Comparison of ENCODE assay signal across 25 cellular contexts in genomic region chr15:85872125-85872524, GRCh38.
DNase-seq lines count a peak whose midpoint lies in the region; ATAC-seq and FAIRE-seq lines count a peak whose summit lies in the region.
"Had no signal": no experiment of that assay in that cellular context is flagged by ENCODE, and none has a peak within 500 bp of the region (broad histone marks: within the 10 kb centered on the region; RNA-seq: fewer than 3 reads in every experiment).

No MANE protein-coding gene starts in this region.

- no peak overlapping the region for H3K23ac ChIP-seq in mesendoderm (ENCODE audit: low read length)

- no peaks in the 10 kb centered on the region for H3K27me3 ChIP-seq in mesendoderm (ENCODE audit: insufficient read depth, low read length, poor library complexity)

- no peak overlapping the region for H2BK15ac ChIP-seq in mesendoderm (replicated peaks; ENCODE audit: low read depth)

- no peak overlapping the region for H3K4ac ChIP-seq in mesendoderm (ENCODE audit: low read depth, low read length)

- no peak overlapping the region for H3K9ac ChIP-seq in mesendoderm (ENCODE audit: low read length)
- H3K9ac ChIP-seq: SK-N-SH had no signal

- no peak overlapping the region for H2AK5ac ChIP-seq in mesendoderm (ENCODE audit: low read length)

- no peaks in the 10 kb centered on the region for H3K79me1 ChIP-seq in mesendoderm (ENCODE audit: low read length)

- DNase-seq in HT1080 (ENCODE audit: low read depth) (peak; percentile 69), RCC 7860 (ENCODE audit: low spot score) (peak; percentile 13), mesendoderm (peak; percentile 61), AG20443 (ENCODE audit: low spot score) (no peak), HT-29 (ENCODE audit: low spot score) (no peak), KBM-7 (no peak)
- DNase-seq: BE2C; CD8-positive, alpha-beta memory T cell; DMS 273 treated with DMSO at 0.1 percent for 48 hours; DMS79; H9; Karpas-422; MV-4-11; NCI-H1105; NCI-H1436 treated with DMSO at 0.1 percent for 48 hours; NCI-H187 treated with DMSO at 0.1 percent for 48 hours; NCI-H2171 treated with DMSO at 0.1 percent for 48 hours; NCI-H345; NCI-H510A treated with DMSO at 0.1 percent for 48 hours; SK-N-SH; SW 1271 had no signal

- no peaks in the 10 kb centered on the region for H3K4me1 ChIP-seq in mesendoderm (ENCODE audit: control insufficient read depth, low read depth, low read length)
- H3K4me1 ChIP-seq: BE2C had no signal

- no peak for ATAC-seq in HG03045 (IDR thresholded peaks at IDR 0.05; ENCODE audit: unreplicated experiment)
- ATAC-seq: GM23338 had no signal

- no CpG with 5 or more reads among the region's 5 CpGs for WGBS in mesendoderm (ENCODE audit: extremely low coverage, insufficient coverage, low lambda C conversion rate)

- no peak overlapping the region for H2BK120ac ChIP-seq in mesendoderm (ENCODE audit: low read depth, low read length)

- H3K36me3 ChIP-seq in mesendoderm (ENCODE audit: control insufficient read depth, insufficient read depth, low read length), result no peaks in the 10 kb centered on the region
- H3K36me3 ChIP-seq: BE2C had no signal

- no peak overlapping the region for H4K5ac ChIP-seq in mesendoderm (ENCODE audit: low read length)

- H3K4me3 ChIP-seq in mesendoderm (ENCODE audit: low read length), result no peak overlapping the region
- H3K4me3 ChIP-seq: GM23338 had no signal

- H3K27ac ChIP-seq in mesendoderm (ENCODE audit: low read depth, low read length), result no peak overlapping the region

- no peak overlapping the region for H3K4me2 ChIP-seq in mesendoderm (ENCODE audit: low read length)
- H3K4me2 ChIP-seq: GM23338, SK-N-SH had no signal

- no peak for FAIRE-seq in RCC 7860 (lab: Jason Lieb, UNC)
- FAIRE-seq: GM12892, GM18507 had no signal

- no peak overlapping the region for H2BK5ac ChIP-seq in mesendoderm (ENCODE audit: low read length)

- no peaks in the 10 kb centered on the region for H3K79me2 ChIP-seq in mesendoderm (ENCODE audit: control insufficient read depth, insufficient read depth, low read length)

- in situ Hi-C loops in KBM-7 (cut with MboI; ENCODE audit: low pct_unique_long_range_greater_than_20kb, low sequenced_read_pairs), result loop anchor here (25.0 kb wide), 1 partner anchor 865 kb away; no protein-coding TSS in a partner anchor

- H3K56ac ChIP-seq in mesendoderm (ENCODE audit: low read length), result no peak overlapping the region

- H4K8ac ChIP-seq in mesendoderm (ENCODE audit: low read depth, low read length), result no peak overlapping the region

- no peak overlapping the region for H3K18ac ChIP-seq in mesendoderm (ENCODE audit: low read length)

Comparison
In these comparisons a context has a peak if more than half of its experiments do, and no peak if none do; other contexts are left out.
1. DNase-seq: peak in HT1080 (single experiment), RCC 7860 (single experiment) and mesendoderm (single experiment); none in AG20443 (single experiment), HT-29 (single experiment) and KBM-7 (single experiment).